Comparison of ENCODE assay signal across 10 cellular contexts in the genomic region with DNA sequence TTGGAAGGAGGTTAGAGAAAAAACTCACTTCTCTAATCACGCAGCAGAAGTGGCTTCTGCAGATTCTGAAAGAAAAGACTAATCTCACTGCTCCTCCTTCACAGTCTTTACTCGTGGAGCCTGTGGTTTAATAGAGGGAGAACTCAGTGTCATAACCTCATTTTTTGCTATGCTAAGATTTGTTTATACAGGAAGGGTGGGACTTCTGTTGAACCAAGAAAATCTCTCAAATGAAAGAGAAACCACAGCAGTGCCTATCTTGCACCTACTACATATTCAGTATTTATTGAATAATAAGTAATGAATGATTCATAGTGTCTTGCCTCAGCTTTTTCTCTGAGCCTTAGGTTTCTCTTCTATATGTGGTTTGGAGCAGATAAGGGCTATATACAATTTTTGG.
DNase-seq lines count a peak whose midpoint lies in the region; ATAC-seq, FAIRE-seq and TF ChIP-seq lines count a peak whose summit lies in the region.
"Had no signal": no experiment of that assay in that cellular context is flagged by ENCODE, and none has a peak within 500 bp of the region (broad histone marks: within the 10 kb centered on the region; RNA-seq: fewer than 3 reads in every experiment).

No MANE protein-coding gene starts in this region.

- H3K9me3 ChIP-seq in neural progenitor cell (ENCODE audit: low read depth), result no peaks in the 10 kb centered on the region

- DNase-seq in activated B cell treated with CpG ODN at 0.5 μM for 24 hours (no peak), neural progenitor cell (ENCODE audit: low spot score) (no peak), frontal cortex (ENCODE audit: low spot score in 2 of 2) (no peak), DMS153 treated with DMSO at 0.1 percent for 48 hours (lab: John Stamatoyannopoulos, UW; ENCODE audit: unreplicated experiment) (no peak), hippocampal formation (lab: John Stamatoyannopoulos, UW) (no peak)

- peak overlapping the region; percentile 90 for H3K27ac Mint-ChIP-seq in activated B cell treated with CpG ODN at 0.5 μM for 24 hours
- peak overlapping the region; percentile 89 for H3K27ac Mint-ChIP-seq in neural progenitor cell

- H3K4me1 Mint-ChIP-seq in activated B cell treated with CpG ODN at 0.5 μM for 24 hours (peaks cover 20% of the 10 kb centered on the region), neural progenitor cell (peaks cover 9% of the 10 kb centered on the region)

- no peaks in the 10 kb centered on the region for H3K36me3 Mint-ChIP-seq in activated B cell treated with CpG ODN at 0.5 μM for 24 hours (ENCODE audit: low read depth)
- no peaks in the 10 kb centered on the region for H3K36me3 Mint-ChIP-seq in neural progenitor cell

- no peak overlapping the region for H3K4me2 ChIP-seq in neural progenitor cell

- intact Hi-C loops in activated B cell treated with CpG ODN at 0.5 μM for 24 hours (cut with micrococcal nuclease), result loop anchor here (1.0 to 10.0 kb wide), 3 partner anchors 41 to 1407 kb away; no protein-coding TSS in a partner anchor

- H3K27me3 Mint-ChIP-seq in activated B cell treated with CpG ODN at 0.5 μM for 24 hours, result no peaks in the 10 kb centered on the region
- H3K27me3 Mint-ChIP-seq in neural progenitor cell (ENCODE audit: insufficient read depth, low read depth), result no peaks in the 10 kb centered on the region

- CTCF ChIA-PET in activated B cell treated with CpG ODN at 0.5 μM for 24 hours (lab: Charles Lee), result no interaction called here

- H3K27me3 ChIP-seq in neural progenitor cell, result no peaks in the 10 kb centered on the region
- H3K27me3 ChIP-seq: cardiac muscle cell had no signal

- POLR2A ChIA-PET in activated B cell treated with CpG ODN at 0.5 μM for 24 hours (lab: Charles Lee), result no interaction called here

- no peak for TF ChIP-seq CTCF in activated B cell treated with CpG ODN at 0.5 μM for 24 hours (IDR thresholded peaks at IDR 0.05)
- TF ChIP-seq CTCF in neural progenitor cell (IDR thresholded peaks at IDR 0.05), result no peak

- no peak overlapping the region for H3K9ac ChIP-seq in neural progenitor cell

- H3F3A ChIP-seq in neural progenitor cell (ENCODE audit: low read depth), result no peaks in the 10 kb centered on the region

- no peak overlapping the region for H3K4me3 ChIP-seq in neural progenitor cell
- H3K4me3 ChIP-seq: cardiac muscle cell had no signal

- no peaks in the 10 kb centered on the region for H3K36me3 ChIP-seq in neural progenitor cell
- H3K36me3 ChIP-seq: cardiac muscle cell had no signal

- H2AFZ ChIP-seq in neural progenitor cell (replicated peaks), result no peak overlapping the region

- no peaks in the 10 kb centered on the region for H4K20me1 ChIP-seq in neural progenitor cell (ENCODE audit: low read depth)

- no peak for FAIRE-seq in frontal cortex (lab: Jason Lieb, UNC)
- FAIRE-seq: GM18507, islet of Langerhans had no signal

- H3K4me3 Mint-ChIP-seq in activated B cell treated with CpG ODN at 0.5 μM for 24 hours (peak overlapping the region; percentile 62), neural progenitor cell (no peak overlapping the region)

- no peak overlapping the region for H3K27ac ChIP-seq in neural progenitor cell
- H3K27ac ChIP-seq: cardiac muscle cell had no signal

- no peaks in the 10 kb centered on the region for H3K4me1 ChIP-seq in neural progenitor cell

- no peaks in the 10 kb centered on the region for H3K79me2 ChIP-seq in neural progenitor cell (ENCODE audit: low read depth)

- ATAC-seq in GM19324 (IDR thresholded peaks at IDR 0.05; ENCODE audit: low FRiP score, unreplicated experiment) (peak; percentile 72), HG02852 (IDR thresholded peaks at IDR 0.05; ENCODE audit: unreplicated experiment) (peak; percentile 79), activated B cell treated with CpG ODN at 0.5 μM for 24 hours (ENCODE audit: low read depth) (peak; percentile 90)

- H3K9me3 Mint-ChIP-seq in activated B cell treated with CpG ODN at 0.5 μM for 24 hours, result peaks cover 5% of the 10 kb centered on the region
- peaks cover 6% of the 10 kb centered on the region for H3K9me3 Mint-ChIP-seq in neural progenitor cell
